In the genomic region with DNA sequence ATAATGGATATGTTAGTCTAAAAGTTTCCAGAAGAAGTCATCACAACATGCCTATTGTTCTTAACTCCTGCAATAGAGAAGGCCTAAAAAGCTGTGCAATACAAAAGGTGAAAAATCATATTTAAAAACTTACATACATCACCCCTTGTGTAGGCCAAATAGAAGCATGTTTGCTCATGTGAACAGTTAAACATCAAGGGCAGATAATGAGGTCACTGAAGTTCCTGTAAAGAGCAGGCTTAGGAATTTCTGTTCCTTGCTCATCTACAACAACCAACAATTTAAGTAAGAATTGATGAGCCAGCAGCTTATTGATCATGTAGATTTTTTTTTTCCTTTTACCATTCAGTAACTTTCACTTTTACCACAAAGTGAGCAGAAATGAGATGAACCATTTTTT, we compare ENCODE assay signal across 1 cellular context.
TF ChIP-seq lines count a peak whose summit lies in the region.

No MANE protein-coding gene starts in this region.

TF ChIP-seq in HepG2, 621 proteins besides CTCF, POLR2A, EP300 and RAD21 (continued from another document):
- TF ChIP-seq, protein P1, sequence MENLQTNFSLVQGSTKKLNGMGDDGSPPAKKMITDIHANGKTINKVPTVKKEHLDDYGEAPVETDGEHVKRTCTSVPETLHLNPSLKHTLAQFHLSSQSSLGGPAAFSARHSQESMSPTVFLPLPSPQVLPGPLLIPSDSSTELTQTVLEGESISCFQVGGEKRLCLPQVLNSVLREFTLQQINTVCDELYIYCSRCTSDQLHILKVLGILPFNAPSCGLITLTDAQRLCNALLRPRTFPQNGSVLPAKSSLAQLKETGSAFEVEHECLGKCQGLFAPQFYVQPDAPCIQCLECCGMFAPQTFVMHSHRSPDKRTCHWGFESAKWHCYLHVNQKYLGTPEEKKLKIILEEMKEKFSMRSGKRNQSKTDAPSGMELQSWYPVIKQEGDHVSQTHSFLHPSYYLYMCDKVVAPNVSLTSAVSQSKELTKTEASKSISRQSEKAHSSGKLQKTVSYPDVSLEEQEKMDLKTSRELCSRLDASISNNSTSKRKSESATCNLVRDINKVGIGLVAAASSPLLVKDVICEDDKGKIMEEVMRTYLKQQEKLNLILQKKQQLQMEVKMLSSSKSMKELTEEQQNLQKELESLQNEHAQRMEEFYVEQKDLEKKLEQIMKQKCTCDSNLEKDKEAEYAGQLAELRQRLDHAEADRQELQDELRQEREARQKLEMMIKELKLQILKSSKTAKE (CRISPR knock-in tag; IDR thresholded peaks at IDR 0.05; ENCODE audit: borderline replicate concordance) = no peak; the same call in 1 of the 2 replicates
- TF ChIP-seq ZNF260 (CRISPR knock-in tag; IDR thresholded peaks at IDR 0.05; ENCODE audit: borderline replicate concordance, low read depth) (no peak), HDAC2 (CRISPR knock-in tag; IDR thresholded peaks at IDR 0.05) (peak; percentile 35; the same call in 1 of the 2 replicates), ZFAT (CRISPR knock-in tag; conservative IDR thresholded peaks at IDR 0.05) (no peak), GABPB1 (CRISPR knock-in tag; IDR thresholded peaks at IDR 0.05) (no peak), FIP1L1 (IDR thresholded peaks at IDR 0.05; ENCODE audit: borderline replicate concordance, insufficient read depth, low read depth, low read length) (no peak), HMG20A (CRISPR knock-in tag; IDR thresholded peaks at IDR 0.05; ENCODE audit: borderline replicate concordance) (peak; percentile 81), PRMT3 (CRISPR knock-in tag; IDR thresholded peaks at IDR 0.05; ENCODE audit: borderline replicate concordance, low read depth) (no peak), PITX1 (CRISPR knock-in tag; IDR thresholded peaks at IDR 0.05) (peak; percentile 60; the same call in 1 of the 2 replicates), MXI1 (IDR thresholded peaks at IDR 0.05; ENCODE audit: borderline replicate concordance, low read depth, low read length) (no peak), NAIF1 (CRISPR knock-in tag; IDR thresholded peaks at IDR 0.05; ENCODE audit: borderline replicate concordance) (no peak), SUZ12 (IDR thresholded peaks at IDR 0.05; ENCODE audit: low read depth, low read length) (no peak), RELA (CRISPR knock-in tag; IDR thresholded peaks at IDR 0.05) (no peak), HOXA7 (CRISPR knock-in tag; IDR thresholded peaks at IDR 0.05) (no peak), ZNF138 (CRISPR knock-in tag; IDR thresholded peaks at IDR 0.05; ENCODE audit: low read depth) (no peak), ZBTB21 (CRISPR knock-in tag; IDR thresholded peaks at IDR 0.05) (peak; percentile 65; the same call in 1 of the 2 replicates), ZNF781 (CRISPR knock-in tag; IDR thresholded peaks at IDR 0.05; ENCODE audit: borderline replicate concordance, not compliant biosample characterization) (no peak), SIX1 (CRISPR knock-in tag; IDR thresholded peaks at IDR 0.05; ENCODE audit: borderline replicate concordance) (no peak), SPEN (CRISPR knock-in tag; IDR thresholded peaks at IDR 0.05; ENCODE audit: low read depth) (no peak), ZEB1 (IDR thresholded peaks at IDR 0.05; ENCODE audit: insufficient replicate concordance, low read depth) (no peak), ZNF446 (CRISPR knock-in tag; IDR thresholded peaks at IDR 0.05) (no peak), MAFK (conservative IDR thresholded peaks at IDR 0.05 in 1 of 2, IDR thresholded peaks at IDR 0.05 in 1 of 2; ENCODE audit: low read length in 2 of 2) (peak; percentile 84 to 88), SMAD3 (CRISPR knock-in tag; IDR thresholded peaks at IDR 0.05) (no peak), KDM5B (CRISPR knock-in tag; IDR thresholded peaks at IDR 0.05; ENCODE audit: borderline replicate concordance) (no peak), THAP11 (CRISPR knock-in tag; IDR thresholded peaks at IDR 0.05) (peak; percentile 47; the same call in 1 of the 2 replicates), IKZF1 (IDR thresholded peaks at IDR 0.05) (no peak), ZKSCAN8 (CRISPR knock-in tag; IDR thresholded peaks at IDR 0.05; ENCODE audit: borderline replicate concordance) (no peak)
- TF ChIP-seq, protein P2, sequence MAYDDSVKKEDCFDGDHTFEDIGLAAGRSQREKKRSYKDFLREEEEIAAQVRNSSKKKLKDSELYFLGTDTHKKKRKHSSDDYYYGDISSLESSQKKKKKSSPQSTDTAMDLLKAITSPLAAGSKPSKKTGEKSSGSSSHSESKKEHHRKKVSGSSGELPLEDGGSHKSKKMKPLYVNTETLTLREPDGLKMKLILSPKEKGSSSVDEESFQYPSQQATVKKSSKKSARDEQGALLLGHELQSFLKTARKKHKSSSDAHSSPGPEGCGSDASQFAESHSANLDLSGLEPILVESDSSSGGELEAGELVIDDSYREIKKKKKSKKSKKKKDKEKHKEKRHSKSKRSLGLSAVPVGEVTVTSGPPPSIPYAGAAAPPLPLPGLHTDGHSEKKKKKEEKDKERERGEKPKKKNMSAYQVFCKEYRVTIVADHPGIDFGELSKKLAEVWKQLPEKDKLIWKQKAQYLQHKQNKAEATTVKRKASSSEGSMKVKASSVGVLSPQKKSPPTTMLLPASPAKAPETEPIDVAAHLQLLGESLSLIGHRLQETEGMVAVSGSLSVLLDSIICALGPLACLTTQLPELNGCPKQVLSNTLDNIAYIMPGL (CRISPR knock-in tag; IDR thresholded peaks at IDR 0.05; ENCODE audit: borderline replicate concordance in 1 of 2, low read depth in 1 of 2) = no peak
- TF ChIP-seq, protein P3, sequence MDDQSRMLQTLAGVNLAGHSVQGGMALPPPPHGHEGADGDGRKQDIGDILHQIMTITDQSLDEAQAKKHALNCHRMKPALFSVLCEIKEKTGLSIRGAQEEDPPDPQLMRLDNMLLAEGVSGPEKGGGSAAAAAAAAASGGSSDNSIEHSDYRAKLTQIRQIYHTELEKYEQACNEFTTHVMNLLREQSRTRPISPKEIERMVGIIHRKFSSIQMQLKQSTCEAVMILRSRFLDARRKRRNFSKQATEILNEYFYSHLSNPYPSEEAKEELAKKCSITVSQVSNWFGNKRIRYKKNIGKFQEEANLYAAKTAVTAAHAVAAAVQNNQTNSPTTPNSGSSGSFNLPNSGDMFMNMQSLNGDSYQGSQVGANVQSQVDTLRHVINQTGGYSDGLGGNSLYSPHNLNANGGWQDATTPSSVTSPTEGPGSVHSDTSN (CRISPR knock-in tag; IDR thresholded peaks at IDR 0.05; ENCODE audit: borderline replicate concordance) = no peak
- TF ChIP-seq, protein P4, sequence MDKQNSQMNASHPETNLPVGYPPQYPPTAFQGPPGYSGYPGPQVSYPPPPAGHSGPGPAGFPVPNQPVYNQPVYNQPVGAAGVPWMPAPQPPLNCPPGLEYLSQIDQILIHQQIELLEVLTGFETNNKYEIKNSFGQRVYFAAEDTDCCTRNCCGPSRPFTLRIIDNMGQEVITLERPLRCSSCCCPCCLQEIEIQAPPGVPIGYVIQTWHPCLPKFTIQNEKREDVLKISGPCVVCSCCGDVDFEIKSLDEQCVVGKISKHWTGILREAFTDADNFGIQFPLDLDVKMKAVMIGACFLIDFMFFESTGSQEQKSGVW (CRISPR knock-in tag; IDR thresholded peaks at IDR 0.05; ENCODE audit: borderline replicate concordance) = no peak
- TF ChIP-seq, protein P5, sequence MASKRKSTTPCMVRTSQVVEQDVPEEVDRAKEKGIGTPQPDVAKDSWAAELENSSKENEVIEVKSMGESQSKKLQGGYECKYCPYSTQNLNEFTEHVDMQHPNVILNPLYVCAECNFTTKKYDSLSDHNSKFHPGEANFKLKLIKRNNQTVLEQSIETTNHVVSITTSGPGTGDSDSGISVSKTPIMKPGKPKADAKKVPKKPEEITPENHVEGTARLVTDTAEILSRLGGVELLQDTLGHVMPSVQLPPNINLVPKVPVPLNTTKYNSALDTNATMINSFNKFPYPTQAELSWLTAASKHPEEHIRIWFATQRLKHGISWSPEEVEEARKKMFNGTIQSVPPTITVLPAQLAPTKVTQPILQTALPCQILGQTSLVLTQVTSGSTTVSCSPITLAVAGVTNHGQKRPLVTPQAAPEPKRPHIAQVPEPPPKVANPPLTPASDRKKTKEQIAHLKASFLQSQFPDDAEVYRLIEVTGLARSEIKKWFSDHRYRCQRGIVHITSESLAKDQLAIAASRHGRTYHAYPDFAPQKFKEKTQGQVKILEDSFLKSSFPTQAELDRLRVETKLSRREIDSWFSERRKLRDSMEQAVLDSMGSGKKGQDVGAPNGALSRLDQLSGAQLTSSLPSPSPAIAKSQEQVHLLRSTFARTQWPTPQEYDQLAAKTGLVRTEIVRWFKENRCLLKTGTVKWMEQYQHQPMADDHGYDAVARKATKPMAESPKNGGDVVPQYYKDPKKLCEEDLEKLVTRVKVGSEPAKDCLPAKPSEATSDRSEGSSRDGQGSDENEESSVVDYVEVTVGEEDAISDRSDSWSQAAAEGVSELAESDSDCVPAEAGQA (IDR thresholded peaks at IDR 0.05; ENCODE audit: low read depth) = no peak
- TF ChIP-seq, protein P5 (CRISPR knock-in tag; IDR thresholded peaks at IDR 0.05; ENCODE audit: borderline replicate concordance) = no peak
